ENCODE assay signal across 8 cellular contexts in genomic region chr4:75895744-75896314, GRCh38.
DNase-seq lines count a peak whose midpoint lies in the region; ATAC-seq and TF ChIP-seq lines count a peak whose summit lies in the region.

No MANE protein-coding gene starts in this region.

- peak; percentile 64 for ATAC-seq in HG03439 (IDR thresholded peaks at IDR 0.05; ENCODE audit: unreplicated experiment)
- no peak for ATAC-seq in HG03457 (IDR thresholded peaks at IDR 0.05; ENCODE audit: unreplicated experiment)
- no peak for ATAC-seq in GM21528 (IDR thresholded peaks at IDR 0.05; ENCODE audit: low FRiP score, unreplicated experiment)

- H3K4me3 ChIP-seq in fibroblast of pulmonary artery (replicated peaks; ENCODE audit: low read depth, low read length) (no peak overlapping the region), retinal pigment epithelial cell (ENCODE audit: low read length) (no peak overlapping the region)

- DNase-seq in NCI-H510A treated with DMSO at 0.1 percent for 48 hours (lab: John Stamatoyannopoulos, UW) (peak; percentile 82), NCI-H510A (lab: John Stamatoyannopoulos, UW) (no peak), SHP77 treated with DMSO at 0.1 percent for 48 hours (lab: John Stamatoyannopoulos, UW) (peak; percentile 28), fibroblast of pulmonary artery (ENCODE audit: low read depth) (peak; percentile 45), retinal pigment epithelial cell (ENCODE audit: low read depth) (no peak)

- TF ChIP-seq CTCF in fibroblast of pulmonary artery (IDR thresholded peaks at IDR 0.05; ENCODE audit: low read length, missing control alignments): peak; percentile 61
- TF ChIP-seq CTCF in retinal pigment epithelial cell (conservative IDR thresholded peaks at IDR 0.05; ENCODE audit: low read depth, low read length): peak; percentile 63

Comparison
In these comparisons a context has a peak if more than half of its experiments do, and no peak if none do; other contexts are left out.
1. DNase-seq: peak in NCI-H510A treated with DMSO at 0.1 percent for 48 hours (single experiment), SHP77 treated with DMSO at 0.1 percent for 48 hours (single experiment) and fibroblast of pulmonary artery (single experiment); none in NCI-H510A (single experiment) and retinal pigment epithelial cell (single experiment).